8 cellular contexts compared by ENCODE assay signal in genomic region chr1:15046487-15047165, GRCh38.
DNase-seq lines count a peak whose midpoint lies in the region; ATAC-seq and TF ChIP-seq lines count a peak whose summit lies in the region.

No MANE protein-coding gene starts in this region.

- H3K4me1 Mint-ChIP-seq in HFFc6 (ENCODE audit: low read depth) (peaks cover 5% of the 10 kb centered on the region; the same call in 1 of the 2 replicates), progenitor cell of endocrine pancreas (ENCODE audit: low read depth) (no peaks in the 10 kb centered on the region)
- no peaks in the 10 kb centered on the region for H3K4me1 Mint-ChIP-seq in activated naive CD8-positive, alpha-beta T cell treated with anti-CD3 and anti-CD28 coated beads, Interleukin-2, amount 50 U/mL, for 24 hours

- no peaks in the 10 kb centered on the region for H3K36me3 ChIP-seq in RWPE2 (ENCODE audit: low read depth)

- H3K27ac Mint-ChIP-seq in HFFc6 (peak overlapping the region; percentile 64), progenitor cell of endocrine pancreas (no peak overlapping the region)
- no peak overlapping the region for H3K27ac Mint-ChIP-seq in activated naive CD8-positive, alpha-beta T cell treated with anti-CD3 and anti-CD28 coated beads, Interleukin-2, amount 50 U/mL, for 24 hours

- ATAC-seq in RWPE2 (ENCODE audit: low read depth) (peak; percentile 86), Right ventricle myocardium superior (ENCODE audit: poor library complexity) (peak; percentile 85), HG03460 (IDR thresholded peaks at IDR 0.05; ENCODE audit: unreplicated experiment) (no peak), GM21526 (IDR thresholded peaks at IDR 0.05; ENCODE audit: low FRiP score, unreplicated experiment) (no peak)
- peak; percentile 41 for ATAC-seq in activated naive CD8-positive, alpha-beta T cell treated with anti-CD3 and anti-CD28 coated beads, Interleukin-2, amount 50 U/mL, for 24 hours

- no peaks in the 10 kb centered on the region for H3K27me3 ChIP-seq in RWPE2 (ENCODE audit: insufficient read depth, poor library complexity, severe bottlenecking)

- TF ChIP-seq CTCF in HFFc6 (IDR thresholded peaks at IDR 0.05) (peak; percentile 98), RWPE2 (IDR thresholded peaks at IDR 0.05; ENCODE audit: poor library complexity, severe bottlenecking) (peak; percentile 89), progenitor cell of endocrine pancreas (IDR thresholded peaks at IDR 0.05; ENCODE audit: unreplicated experiment) (peak; percentile 94)

- intact Hi-C loops in Right ventricle myocardium superior (cut with DNase I): loop anchor here (2.0 to 10.0 kb wide), 3 partner anchors 268 to 1082 kb away; no protein-coding TSS in a partner anchor

- no peaks in the 10 kb centered on the region for H3K9me3 ChIP-seq in RWPE2 (ENCODE audit: severe bottlenecking)

- H3K27ac ChIP-seq in RWPE2 (ENCODE audit: poor library complexity, severe bottlenecking): no peak overlapping the region

- H3K27me3 Mint-ChIP-seq in HFFc6 (ENCODE audit: insufficient read depth) (no peaks in the 10 kb centered on the region), progenitor cell of endocrine pancreas (no peaks in the 10 kb centered on the region)
- no peaks in the 10 kb centered on the region for H3K27me3 Mint-ChIP-seq in activated naive CD8-positive, alpha-beta T cell treated with anti-CD3 and anti-CD28 coated beads, Interleukin-2, amount 50 U/mL, for 24 hours

- H3K4me1 ChIP-seq in RWPE2 (ENCODE audit: insufficient read depth, poor library complexity, severe bottlenecking): no peaks in the 10 kb centered on the region

- no peaks in the 10 kb centered on the region for H3K9me3 Mint-ChIP-seq in HFFc6
- H3K9me3 Mint-ChIP-seq in activated naive CD8-positive, alpha-beta T cell treated with anti-CD3 and anti-CD28 coated beads, Interleukin-2, amount 50 U/mL, for 24 hours: no peaks in the 10 kb centered on the region
- H3K9me3 Mint-ChIP-seq in progenitor cell of endocrine pancreas (ENCODE audit: low read depth): no peaks in the 10 kb centered on the region

- H3K36me3 Mint-ChIP-seq in HFFc6 (ENCODE audit: low read depth) (no peaks in the 10 kb centered on the region), progenitor cell of endocrine pancreas (ENCODE audit: insufficient read depth) (peaks cover 2% of the 10 kb centered on the region)
- H3K36me3 Mint-ChIP-seq in activated naive CD8-positive, alpha-beta T cell treated with anti-CD3 and anti-CD28 coated beads, Interleukin-2, amount 50 U/mL, for 24 hours (ENCODE audit: low read depth): no peaks in the 10 kb centered on the region

- DNase-seq in COLO829 (ENCODE audit: low spot score): peak; percentile 64
- peak; percentile 72 for DNase-seq in HFFc6
- DNase-seq in RWPE2 (ENCODE audit: low spot score): no peak
- peak; percentile 69 for DNase-seq in activated naive CD8-positive, alpha-beta T cell treated with anti-CD3 and anti-CD28 coated beads, Interleukin-2, amount 50 U/mL, for 24 hours
- peak; percentile 73 for DNase-seq in Right ventricle myocardium superior
- peak; percentile 83 for DNase-seq in progenitor cell of endocrine pancreas (ENCODE audit: low spot score, unreplicated experiment)

- H3K4me3 Mint-ChIP-seq in HFFc6 (no peak overlapping the region), progenitor cell of endocrine pancreas (ENCODE audit: low read depth) (no peak overlapping the region)
- H3K4me3 Mint-ChIP-seq in activated naive CD8-positive, alpha-beta T cell treated with anti-CD3 and anti-CD28 coated beads, Interleukin-2, amount 50 U/mL, for 24 hours: no peak overlapping the region

- no peak overlapping the region for H3K4me3 ChIP-seq in RWPE2 (ENCODE audit: severe bottlenecking)

Comparison
In these comparisons a context has a peak if more than half of its experiments do, and no peak if none do; other contexts are left out.
1. ATAC-seq: peak in RWPE2 (single experiment), activated naive CD8-positive, alpha-beta T cell treated with anti-CD3 and anti-CD28 coated beads, Interleukin-2, amount 50 U/mL, for 24 hours (single experiment) and Right ventricle myocardium superior (single experiment); none in HG03460 (single experiment) and GM21526 (single experiment).
2. Peak in every context shown above with its lines, with median percentiles within 50 percentile points of each other: CTCF ChIP-seq.